In genomic region chr10:117955171-117955570, GRCh38 we compare ENCODE assay signal across 27 cellular contexts.
"Had no signal": no experiment of that assay in that cellular context is flagged by ENCODE, and none has a peak within 500 bp of the region (broad histone marks: within the 10 kb centered on the region; RNA-seq: fewer than 3 reads in every experiment).

No MANE protein-coding gene starts in this region.

- ATAC-seq: activated T-cell treated with anti-CD3 and anti-CD28 coated beads, Interleukin-2, amount 50 U/mL, for 72 hours; body of pancreas; Panc1; Right ventricle myocardium inferior; T-cell had no signal

- H3K4me1 ChIP-seq: body of pancreas had no signal

- H3K4me3 ChIP-seq: body of pancreas, SK-N-MC had no signal

- H3K9me3 ChIP-seq: body of pancreas had no signal

- H3K27me3 ChIP-seq: body of pancreas had no signal

- H3K9ac ChIP-seq: KMS-11 had no signal

- H3K4me2 ChIP-seq: KMS-11 had no signal

- DNase-seq: activated CD4-positive, alpha-beta memory T cell treated with anti-CD3 and anti-CD28 coated beads for 36 hours; activated CD4-positive, alpha-beta T cell treated with anti-CD3 and anti-CD28 coated beads, Interleukin-2, amount 10 ng/mL, durations not matched to agents 7 days and 5 days; activated CD4-positive, CD25-positive, alpha-beta regulatory T cell; activated CD8-positive, alpha-beta memory T cell treated with anti-CD3 and anti-CD28 coated beads for 24 hours; activated gamma-delta T cell treated with Interleukin-2 at 50 U/mL for 16 hours; activated naive CD4-positive, alpha-beta T cell treated with anti-CD3 and anti-CD28 coated beads, Interleukin-2, amount 10 ng/mL, durations not matched to agents 7 days and 5 days; activated naive CD8-positive, alpha-beta T cell treated with anti-CD3 and anti-CD28 coated beads for 36 hours; activated T-cell treated with anti-CD3 and anti-CD28 coated beads, Interleukin-2, amount 50 U/mL, for 72 hours; anterior cingulate cortex; body of pancreas; central memory CD4-positive, alpha-beta T cell; NCI-H1092; NCI-H1417 treated with DMSO at 0.1 percent for 48 hours; NCI-H1694; NCI-H2029; NCI-H2107; NCI-H2171 treated with DMSO at 0.1 percent for 48 hours; NCI-H226; NCI-H510A; NCI-H526 treated with DMSO at 0.1 percent for 48 hours; RPMI8226; T-cell had no signal

- H3K27ac ChIP-seq: body of pancreas, KMS-11, SK-N-MC, VCaP had no signal
